20 cellular contexts compared by ENCODE assay signal in genomic region chr17:18250708-18251107, GRCh38. TPM values are rescaled to one million over a fixed set of nuclear protein-coding genes. Genes with fewer than 3 reads are reported as not detected.
DNase-seq lines count a peak whose midpoint lies in the region; ATAC-seq, FAIRE-seq and TF ChIP-seq lines count a peak whose summit lies in the region.
"Had no signal": no experiment of that assay in that cellular context is flagged by ENCODE, and none has a peak within 500 bp of the region (broad histone marks: within the 10 kb centered on the region; RNA-seq: fewer than 3 reads in every experiment).

No MANE protein-coding gene starts in this region.

- BruUV-seq in K562 (replicated peaks; lab: Mats Ljungman, UMichigan): no TSS peak

- no peaks in the 10 kb centered on the region for H3K27me3 Mint-ChIP-seq in CD4-positive, alpha-beta T cell
- no peaks in the 10 kb centered on the region for H3K27me3 Mint-ChIP-seq in progenitor cell of endocrine pancreas
- H3K27me3 Mint-ChIP-seq: B cell, T-cell had no signal

- CTCF ChIA-PET in CD4-positive, alpha-beta T cell (lab: Charles Lee): no interaction called here
- CTCF ChIA-PET in HEK293 (lab: Yijun Ruan, JAX) (interaction anchor here (1.7 kb wide), 1 partner anchor 33 kb away, joined by 4 read pairs; no protein-coding TSS in a partner anchor), K562 (lab: Yijun Ruan, JAX; ENCODE audit: low intra/inter-chr PET ratio) (no interaction called here)

- H3K27me3 ChIP-seq in CD4-positive, alpha-beta T cell (ENCODE audit: control insufficient read depth, insufficient read depth, low read length): no peaks in the 10 kb centered on the region
- no peaks in the 10 kb centered on the region for H3K27me3 ChIP-seq in K562 (ENCODE audit: control insufficient read depth in 2 of 2, insufficient read depth in 2 of 2, low read length in 2 of 2)

- no peaks in the 10 kb centered on the region for H3K9me3 ChIP-seq in CD4-positive, alpha-beta T cell (ENCODE audit: control insufficient read depth, low read length)
- H3K9me3 ChIP-seq in HEK293 (ENCODE audit: control insufficient read depth, insufficient read depth, low read depth, low read length) (no peaks in the 10 kb centered on the region), K562 (replicated peaks; ENCODE audit: control insufficient read depth, insufficient read depth, low read depth, low read length) (no peaks in the 10 kb centered on the region)

- TF ChIP-seq CTCF in CD4-positive, alpha-beta T cell (IDR thresholded peaks at IDR 0.05): no peak
- no peak for TF ChIP-seq CTCF in HEK293 (tag by site-specific recombination; IDR thresholded peaks at IDR 0.05)
- TF ChIP-seq CTCF in K562 (IDR thresholded peaks at IDR 0.05 in 2 of 3, conservative IDR thresholded peaks at IDR 0.05 in 1 of 3; ENCODE audit: insufficient read depth in 2 of 3, low read depth in 1 of 3, low read length in 3 of 3): no peak
- no peak for TF ChIP-seq CTCF in progenitor cell of endocrine pancreas (IDR thresholded peaks at IDR 0.05; ENCODE audit: unreplicated experiment)

- no peaks in the 10 kb centered on the region for H3K79me2 ChIP-seq in K562 (ENCODE audit: control insufficient read depth, insufficient read depth, low read length)

- intact Hi-C loops in CD4-positive, alpha-beta T cell (cut with DNase I, micrococcal nuclease): no loop called here
- intact Hi-C loops in K562 (cut with micrococcal nuclease): no loop called here

- ATAC-seq in CD4-positive, alpha-beta T cell (ENCODE audit: poor library complexity): no peak
- no peak for ATAC-seq in K562
- ATAC-seq: T-cell had no signal

- in situ Hi-C loops in K562 (cut with MboI): no loop called here

- peaks cover 76% of the 10 kb centered on the region for H3K36me3 Mint-ChIP-seq in CD4-positive, alpha-beta T cell (ENCODE audit: low read depth)
- H3K36me3 Mint-ChIP-seq in progenitor cell of endocrine pancreas (ENCODE audit: insufficient read depth): peaks cover 23% of the 10 kb centered on the region

- 92% methylated on average over 4 of the region's 14 CpGs for WGBS in K562 (ENCODE audit: insufficient coverage, low coverage, missing lambda C conversion rate)

- H3K4me2 ChIP-seq in K562 (ENCODE audit: insufficient read depth, low read length): no peak overlapping the region
- H3K4me2 ChIP-seq: KMS-11 had no signal

- TF ChIP-seq EP300 in K562 (IDR thresholded peaks at IDR 0.05; ENCODE audit: low read length): no peak

- peaks cover 9 to 96% of the 10 kb centered on the region in 2 experiments for H3K36me3 ChIP-seq in HEK293 (ENCODE audit: control insufficient read depth in 2 of 2, insufficient read depth in 1 of 2, low read length in 2 of 2)
- peaks cover 69% of the 10 kb centered on the region; the same call in 2 of the 3 replicates for H3K36me3 ChIP-seq in K562 (ENCODE audit: control insufficient read depth, insufficient read depth, low read length)

- FAIRE-seq in K562 (lab: Jason Lieb, UNC): no peak
- FAIRE-seq: GM12891 had no signal

- no peak for TF ChIP-seq RAD21 in K562 (CRISPR knock-in tag; conservative IDR thresholded peaks at IDR 0.05 in 1 of 2, IDR thresholded peaks at IDR 0.05 in 1 of 2)

- no peak overlapping the region for H3K4me3 Mint-ChIP-seq in CD4-positive, alpha-beta T cell
- H3K4me3 Mint-ChIP-seq in progenitor cell of endocrine pancreas (ENCODE audit: low read depth): no peak overlapping the region
- H3K4me3 Mint-ChIP-seq: B cell, T-cell had no signal

- no peak for DNase-seq in CD4-positive, alpha-beta T cell
- DNase-seq in K562 (ENCODE audit: extremely low read depth in 1 of 4, low spot score in 3 of 4) (no peak), progenitor cell of endocrine pancreas (ENCODE audit: low spot score, unreplicated experiment) (no peak), NCI-H226 (no peak), ureter (ENCODE audit: low spot score) (no peak), D341Med (ENCODE audit: low spot score) (no peak)
- DNase-seq: EL, GDM1, GOT3, NCI-H1048, NCI-H187, NCI-H446 treated with DMSO at 0.1 percent for 48 hours, SHP77, T-cell had no signal

- H3K4me1 Mint-ChIP-seq in CD4-positive, alpha-beta T cell (ENCODE audit: low read depth): peaks cover 5% of the 10 kb centered on the region
- H3K4me1 Mint-ChIP-seq in progenitor cell of endocrine pancreas (ENCODE audit: low read depth): peaks cover 8% of the 10 kb centered on the region

- H3K27ac Mint-ChIP-seq in CD4-positive, alpha-beta T cell: peak overlapping the region; percentile 30
- H3K27ac Mint-ChIP-seq in progenitor cell of endocrine pancreas: peak overlapping the region; percentile 56
- H3K27ac Mint-ChIP-seq: B cell, T-cell had no signal

- no peak overlapping the region for H2AFZ ChIP-seq in K562 (ENCODE audit: low read depth, low read length)

- no peak overlapping the region for H3K4me3 ChIP-seq in HEK293 (ENCODE audit: low read depth, low read length)
- no peak overlapping the region for H3K4me3 ChIP-seq in K562

- no peak overlapping the region for H3K9ac ChIP-seq in K562 (ENCODE audit: insufficient read depth in 1 of 2, low read depth in 2 of 2, low read length in 2 of 2)
- H3K9ac ChIP-seq: KMS-11 had no signal

- no peaks in the 10 kb centered on the region for H3K4me1 ChIP-seq in HEK293 (ENCODE audit: control insufficient read depth, insufficient read depth, low read length)
- peaks cover 3 to 23% of the 10 kb centered on the region in 2 experiments; a peak in 4 of 5 replicates for H3K4me1 ChIP-seq in K562 (replicated peaks in 1 of 2; ENCODE audit: control insufficient read depth in 2 of 2, insufficient read depth in 2 of 2, low read length in 2 of 2)

- H4K20me1 ChIP-seq in K562 (replicated peaks; ENCODE audit: control insufficient read depth, insufficient read depth, low read length): peaks cover 3% of the 10 kb centered on the region; the same call in 1 of the 2 replicates

- H3K9me3 Mint-ChIP-seq in CD4-positive, alpha-beta T cell: no peaks in the 10 kb centered on the region
- H3K9me3 Mint-ChIP-seq in progenitor cell of endocrine pancreas (ENCODE audit: low read depth): no peaks in the 10 kb centered on the region
- H3K9me3 Mint-ChIP-seq: T-cell had no signal

- POLR2A ChIA-PET in CD4-positive, alpha-beta T cell (lab: Charles Lee): no interaction called here
- POLR2A ChIA-PET in HEK293 (lab: Yijun Ruan, JAX): interaction anchor here (3.7 kb wide), 1 partner anchor 9 kb away, joined by 12 read pairs; the partner anchor contains the start of gene MIEF2
- POLR2A ChIA-PET in K562 (lab: Yijun Ruan, JAX): interaction anchor here (0.9 kb wide), 1 partner anchor 8 kb away, joined by 3 read pairs; the partner anchor contains the start of gene FLII

- H3K27ac ChIP-seq in CD4-positive, alpha-beta T cell (ENCODE audit: low read depth, low read length): no peak overlapping the region
- H3K27ac ChIP-seq in HEK293 (ENCODE audit: extremely low read depth, low read depth, low read length) (no peak overlapping the region), K562 (ENCODE audit: extremely low read depth, low read depth, low read length) (no peak overlapping the region)
- H3K27ac ChIP-seq: C4-2B, HL-60, KMS-11 had no signal

- no peak for TF ChIP-seq POLR2A in K562 (conservative IDR thresholded peaks at IDR 0.05)

- peaks cover 2% of the 10 kb centered on the region for H3K9me1 ChIP-seq in K562 (ENCODE audit: control insufficient read depth, insufficient read depth, low read length)

RNA-seq across cellular contexts. Expression of gene FLII, which starts 7.8 kb away (rescaled TPM):
- 100 to 1,000 TPM; 179 to 190 TPM for total RNA-seq in CD4-positive, alpha-beta T cell
- total RNA-seq in K562 (2011; cell fraction: chromatin; rRNA removed; ENCODE audit: low replicate concordance): 135 and 339 TPM in 2 replicates
- total RNA-seq in K562 (2011; cell fraction: nucleolus; rRNA removed): 168 and 180 TPM in 2 replicates
- 115 and 116 TPM in 2 replicates for total RNA-seq in K562 (2011; cell fraction: nucleoplasm; rRNA removed)
- 82.5 and 117 TPM in 2 replicates for total RNA-seq in K562 (2014; rRNA removed)
- 57.2 and 64.8 TPM in 2 replicates for total RNA-seq in K562 (2014; rRNA removed; fragmentation: Illumina TruSeq; extraction: Trizol)
- total RNA-seq in K562 (2015; rRNA removed; fragmentation: Illumina TruSeq; extraction: Trizol): 65.9 and 71.4 TPM in 2 replicates
- 116 and 121 TPM in 2 replicates for total RNA-seq in K562 (2021)
- 126 and 140 TPM in 2 replicates for polyA plus RNA-seq in K562 (2011; rRNA removed)
- polyA plus RNA-seq in K562 (2011; cell fraction: cytosol; rRNA removed): 150 and 255 TPM in 2 replicates
- 312 and 400 TPM in 2 replicates for polyA plus RNA-seq in K562 (2011; cell fraction: nucleus; rRNA removed)
- 87.1 and 120 TPM in 2 replicates for polyA plus RNA-seq in K562 (2012)
- 92.6 and 108 TPM in 2 replicates for polyA plus RNA-seq in K562 (2014; fragmentation: Illumina TruSeq; extraction: Trizol)
- 10 to 100 TPM; 11.7 to 14.4 TPM for polyA plus RNA-seq in K562 (2014; fragmentation: Nextera tagmentation; extraction: Ambion mirVana)
- 86.9 and 88.9 TPM in 2 replicates for polyA plus RNA-seq in K562 (2014; rRNA removed)
- polyA minus RNA-seq in K562 (2011; rRNA and poly(A)+ RNA removed): 124 and 145 TPM in 2 replicates
- 107 and 114 TPM in 2 replicates for polyA minus RNA-seq in K562 (2011; cell fraction: cytosol; rRNA and poly(A)+ RNA removed)
- polyA minus RNA-seq in K562 (2011; cell fraction: nucleus; rRNA and poly(A)+ RNA removed): 59.5 and 63.8 TPM in 2 replicates
- 256 and 260 TPM in 2 replicates for total RNA-seq in progenitor cell of endocrine pancreas
- total RNA-seq in ureter: 307 TPM

RNA-seq across cellular contexts. Expression of gene MIEF2, which starts 9.8 kb away (rescaled TPM):
- 10 to 100 TPM; 10.7 to 14.3 TPM for total RNA-seq in CD4-positive, alpha-beta T cell
- 8.1 and 23.7 TPM in 2 replicates for total RNA-seq in K562 (2011; cell fraction: chromatin; rRNA removed; ENCODE audit: low replicate concordance)
- total RNA-seq in K562 (2011; cell fraction: nucleolus; rRNA removed): 20.5 and 26.8 TPM in 2 replicates
- 12.3 and 12.8 TPM in 2 replicates for total RNA-seq in K562 (2011; cell fraction: nucleoplasm; rRNA removed)
- 4.0 and 6.4 TPM in 2 replicates for total RNA-seq in K562 (2014; rRNA removed)
- total RNA-seq in K562 (2014; rRNA removed; fragmentation: Illumina TruSeq; extraction: Trizol): 0.77 and 1.2 TPM in 2 replicates
- total RNA-seq in K562 (2015; rRNA removed; fragmentation: Illumina TruSeq; extraction: Trizol): 2.4 and 2.8 TPM in 2 replicates
- total RNA-seq in K562 (2021): 7.8 and 8.2 TPM in 2 replicates
- polyA plus RNA-seq in K562 (2011; rRNA removed): 3.0 and 5.9 TPM in 2 replicates
- 8.2 and 13.6 TPM in 2 replicates for polyA plus RNA-seq in K562 (2011; cell fraction: cytosol; rRNA removed)
- 24.6 and 25.0 TPM in 2 replicates for polyA plus RNA-seq in K562 (2011; cell fraction: nucleus; rRNA removed)
- 6.5 and 7.8 TPM in 2 replicates for polyA plus RNA-seq in K562 (2012)
- 1.6 and 3.6 TPM in 2 replicates for polyA plus RNA-seq in K562 (2014; fragmentation: Illumina TruSeq; extraction: Trizol)
- polyA plus RNA-seq in K562 (2014; fragmentation: Nextera tagmentation; extraction: Ambion mirVana): under 1 TPM; 0.10 to 0.21 TPM
- polyA plus RNA-seq in K562 (2014; rRNA removed): 3.8 and 4.7 TPM in 2 replicates
- polyA minus RNA-seq in K562 (2011; rRNA and poly(A)+ RNA removed): 3.6 and 5.1 TPM in 2 replicates
- polyA minus RNA-seq in K562 (2011; cell fraction: cytosol; rRNA and poly(A)+ RNA removed): 4.9 and 5.6 TPM in 2 replicates
- 11.4 and 14.9 TPM in 2 replicates for polyA minus RNA-seq in K562 (2011; cell fraction: nucleus; rRNA and poly(A)+ RNA removed)
- 18.4 and 22.2 TPM in 2 replicates for total RNA-seq in progenitor cell of endocrine pancreas
- 9.8 TPM for total RNA-seq in ureter

RNA-seq across cellular contexts. Expression of gene LLGL1, which starts 25.3 kb away (rescaled TPM):
- total RNA-seq in CD4-positive, alpha-beta T cell: 10 to 100 TPM; 10.8 to 11.6 TPM
- 9.5 and 31.3 TPM in 2 replicates for total RNA-seq in K562 (2011; cell fraction: chromatin; rRNA removed; ENCODE audit: low replicate concordance)
- total RNA-seq in K562 (2011; cell fraction: nucleolus; rRNA removed): 21.2 and 23.6 TPM in 2 replicates
- 13.2 and 14.3 TPM in 2 replicates for total RNA-seq in K562 (2011; cell fraction: nucleoplasm; rRNA removed)
- total RNA-seq in K562 (2014; rRNA removed) (8.2 and 11.3 TPM in 2 replicates), K562 (2014; rRNA removed; fragmentation: Illumina TruSeq; extraction: Trizol) (1.4 and 1.7 TPM in 2 replicates), K562 (2015; rRNA removed; fragmentation: Illumina TruSeq; extraction: Trizol) (4.0 and 4.2 TPM in 2 replicates), K562 (2021) (12.4 and 12.9 TPM in 2 replicates), progenitor cell of endocrine pancreas (75.8 and 76.7 TPM in 2 replicates), ureter (18.5 TPM)
- polyA plus RNA-seq in K562 (2011; rRNA removed) (6.4 and 9.2 TPM in 2 replicates), K562 (2014; fragmentation: Illumina TruSeq; extraction: Trizol) (3.7 and 8.4 TPM in 2 replicates), K562 (2014; fragmentation: Nextera tagmentation; extraction: Ambion mirVana) (under 1 TPM in 1 of 2 experiments, not detected in 1; 0.11 TPM), K562 (2014; rRNA removed) (10.7 and 11.9 TPM in 2 replicates)
- 9.5 and 22.7 TPM in 2 replicates for polyA plus RNA-seq in K562 (2011; cell fraction: cytosol; rRNA removed)
- polyA plus RNA-seq in K562 (2011; cell fraction: nucleus; rRNA removed): 16.1 and 20.2 TPM in 2 replicates
- polyA plus RNA-seq in K562 (2012): 7.3 and 10.7 TPM in 2 replicates
- 2.5 and 5.3 TPM in 2 replicates for polyA minus RNA-seq in K562 (2011; rRNA and poly(A)+ RNA removed)
- 8.2 and 8.6 TPM in 2 replicates for polyA minus RNA-seq in K562 (2011; cell fraction: cytosol; rRNA and poly(A)+ RNA removed)
- 5.5 and 6.7 TPM in 2 replicates for polyA minus RNA-seq in K562 (2011; cell fraction: nucleus; rRNA and poly(A)+ RNA removed)
